In the genomic region with DNA sequence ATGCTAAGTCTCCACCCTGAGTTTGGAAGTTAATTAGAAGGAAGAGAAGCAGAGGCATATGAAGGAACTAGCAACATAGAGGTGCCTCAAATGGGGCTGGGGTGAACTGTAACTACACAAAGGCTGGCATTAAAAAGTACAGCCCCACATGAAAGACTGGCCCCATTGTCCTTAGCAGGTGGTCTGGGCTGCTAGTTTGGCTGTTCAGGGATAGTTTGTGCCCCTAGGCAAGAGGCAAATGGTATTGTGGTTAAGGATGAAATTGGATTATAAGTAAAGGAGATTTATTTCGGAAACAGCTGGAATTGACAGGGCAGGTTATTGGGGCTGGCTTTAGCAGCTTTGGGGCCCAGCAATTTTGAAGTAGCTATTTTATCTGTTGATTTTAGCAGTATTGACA, we compare ENCODE assay signal across 28 cellular contexts.
"Had no signal": no experiment of that assay in that cellular context is flagged by ENCODE, and none has a peak within 500 bp of the region (broad histone marks: within the 10 kb centered on the region; RNA-seq: fewer than 3 reads in every experiment).

No MANE protein-coding gene starts in this region.

- H3K27ac Mint-ChIP-seq: activated B cell treated with CpG ODN at 0.5 μM for 24 hours; activated CD4-positive, alpha-beta T cell treated with anti-CD3 and anti-CD28 coated beads, Interleukin-2, amount 10 ng/mL, durations not matched to agents 24 days and 14 days; activated naive CD4-positive, alpha-beta T cell treated with anti-CD3 and anti-CD28 coated beads for 36 hours; activated naive CD8-positive, alpha-beta T cell; activated T-helper 17 cell treated with anti-CD3 and anti-CD28 coated beads, Interleukin-2, amount 50 U/mL, for 72 hours; T-cell had no signal

- H3K9me3 Mint-ChIP-seq: activated T-helper 17 cell treated with anti-CD3 and anti-CD28 coated beads, Interleukin-2, amount 50 U/mL, for 72 hours; T-cell had no signal

- H3K27ac ChIP-seq: breast epithelium, colonic mucosa, Peyer's patch had no signal

- H3K36me3 Mint-ChIP-seq: activated naive CD8-positive, alpha-beta T cell; T-cell had no signal

- H3K27me3 ChIP-seq: breast epithelium, colonic mucosa, Peyer's patch had no signal

- H3K9me3 ChIP-seq: breast epithelium, colonic mucosa, Peyer's patch had no signal

- H3K4me3 Mint-ChIP-seq: activated B cell treated with CpG ODN at 0.5 μM for 24 hours; activated CD4-positive, alpha-beta T cell treated with anti-CD3 and anti-CD28 coated beads, Interleukin-2, amount 10 ng/mL, durations not matched to agents 24 days and 14 days; activated naive CD4-positive, alpha-beta T cell treated with anti-CD3 and anti-CD28 coated beads for 36 hours; activated naive CD8-positive, alpha-beta T cell; activated T-helper 17 cell treated with anti-CD3 and anti-CD28 coated beads, Interleukin-2, amount 50 U/mL, for 72 hours; T-cell had no signal

- DNase-seq: activated B cell treated with CpG ODN at 0.5 μM for 24 hours; activated CD4-positive, alpha-beta T cell treated with anti-CD3 and anti-CD28 coated beads for 1 hour; activated CD4-positive, alpha-beta T cell treated with anti-CD3 and anti-CD28 coated beads, Interleukin-2, amount 10 ng/mL, durations not matched to agents 24 days and 14 days; activated CD4-positive, alpha-beta T cell treated with anti-CD3 and anti-CD28 coated beads, Interleukin-2, amount 50 U/mL, for 48 hours; activated gamma-delta T cell; activated naive CD4-positive, alpha-beta T cell treated with anti-CD3 and anti-CD28 coated beads for 36 hours; activated T-cell treated with anti-CD3 and anti-CD28 coated beads for 4 hours; activated T-cell treated with anti-CD3 and anti-CD28 coated beads, Interleukin-2, amount 50 U/mL, for 48 hours; aorta; caudate nucleus; colonic mucosa; Kasumi-1; NCI-H1105 treated with DMSO at 0.1 percent for 48 hours; NCI-H1436 treated with DMSO at 0.1 percent for 48 hours; NCI-H187; NCI-H2081; NCI-H446 treated with DMSO at 0.1 percent for 48 hours; NCI-H524 treated with DMSO at 0.1 percent for 48 hours; NCI-H774; NK-92 treated with Interleukin-12 subunit alpha and Interleukin-12 subunit beta, amount 100 ng/mL, for 24 hours; Peyer's patch; SHP77; T-cell; T-helper 2 cell; T1000 had no signal

- H3K4me1 ChIP-seq: breast epithelium, colonic mucosa, Peyer's patch had no signal

- H3K36me3 ChIP-seq: breast epithelium, colonic mucosa, Peyer's patch had no signal

- H3K4me3 ChIP-seq: breast epithelium, colonic mucosa, Peyer's patch had no signal

- ATAC-seq: activated T-helper 17 cell treated with anti-CD3 and anti-CD28 coated beads, Interleukin-2, amount 50 U/mL, for 72 hours; T-cell had no signal

- H3K27me3 Mint-ChIP-seq: activated naive CD8-positive, alpha-beta T cell; activated T-helper 17 cell treated with anti-CD3 and anti-CD28 coated beads, Interleukin-2, amount 50 U/mL, for 72 hours had no signal
